In the genomic region with DNA sequence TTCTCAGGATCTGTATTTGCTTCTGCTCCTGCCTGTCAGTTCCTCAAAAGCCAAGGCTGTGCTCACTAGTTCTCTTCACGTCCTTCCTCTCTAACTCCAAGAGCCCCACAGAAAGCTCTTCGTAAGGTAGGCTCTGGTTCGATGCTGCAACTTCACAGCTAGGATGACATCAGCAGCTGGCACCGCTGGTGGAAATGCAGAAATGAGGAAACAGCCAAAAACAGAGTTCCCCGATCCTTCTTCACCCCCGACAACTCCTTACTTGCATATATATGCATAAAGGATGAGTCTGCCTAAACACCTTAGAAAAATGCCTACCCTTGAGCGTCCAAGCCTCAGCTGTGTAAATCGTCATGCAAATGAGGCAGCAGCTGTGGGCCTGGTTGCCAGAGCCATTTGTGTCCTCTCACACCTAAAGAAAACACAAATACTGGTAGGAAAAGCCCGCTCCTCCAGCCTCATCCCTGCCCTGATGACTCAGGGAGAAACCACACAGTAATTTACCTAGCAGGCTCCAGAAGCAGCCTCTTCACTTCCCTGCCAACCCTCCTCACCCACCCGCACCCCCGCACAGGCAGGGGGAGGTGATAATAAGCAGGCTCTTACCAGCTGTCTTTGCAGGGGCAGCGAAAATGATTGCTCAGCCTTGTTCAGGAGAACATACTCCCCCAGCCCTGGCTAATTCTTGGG, we compare ENCODE assay signal across 8 cellular contexts. TPM values are rescaled to one million over a fixed set of nuclear protein-coding genes. Genes with fewer than 3 reads are reported as not detected.
DNase-seq lines count a peak whose midpoint lies in the region; ATAC-seq and TF ChIP-seq lines count a peak whose summit lies in the region.

No MANE protein-coding gene starts in this region.

- H3K36me3 Mint-ChIP-seq in activated CD8-positive, alpha-beta T cell treated with anti-CD3 and anti-CD28 coated beads for 36 hours (ENCODE audit: low read depth): no peaks in the 10 kb centered on the region
- H3K36me3 Mint-ChIP-seq in Caco-2 (ENCODE audit: insufficient read depth, unreplicated experiment): no peaks in the 10 kb centered on the region

- H3K4me1 Mint-ChIP-seq in activated CD8-positive, alpha-beta T cell treated with anti-CD3 and anti-CD28 coated beads for 36 hours (ENCODE audit: low read depth): peaks cover 24% of the 10 kb centered on the region
- H3K4me1 Mint-ChIP-seq in Caco-2 (ENCODE audit: low read depth, unreplicated experiment): peaks cover 6% of the 10 kb centered on the region

- intact Hi-C loops in activated CD8-positive, alpha-beta T cell treated with anti-CD3 and anti-CD28 coated beads for 36 hours (cut with micrococcal nuclease): no loop called here
- intact Hi-C loops in thyroid gland (cut with DNase I) (no loop called here), Caco-2 (cut with micrococcal nuclease; ENCODE audit: unreplicated experiment) (no loop called here)

- H3K9me3 Mint-ChIP-seq in activated CD8-positive, alpha-beta T cell treated with anti-CD3 and anti-CD28 coated beads for 36 hours: no peaks in the 10 kb centered on the region
- H3K9me3 Mint-ChIP-seq in Caco-2 (ENCODE audit: unreplicated experiment): no peaks in the 10 kb centered on the region

- TF ChIP-seq CTCF in activated CD8-positive, alpha-beta T cell treated with anti-CD3 and anti-CD28 coated beads for 36 hours (IDR thresholded peaks at IDR 0.05): no peak
- no peak for TF ChIP-seq CTCF in thyroid gland (IDR thresholded peaks at IDR 0.05)
- no peak for TF ChIP-seq CTCF in Caco-2 (IDR thresholded peaks at IDR 0.05; ENCODE audit: insufficient read depth in 1 of 2, low read depth in 1 of 2, low read length in 1 of 2, severe bottlenecking in 1 of 2, unreplicated experiment in 1 of 2)

- no TSS peak for BruUV-seq in Caco-2 (replicated peaks; lab: Mats Ljungman, UMichigan)

- TF ChIP-seq POLR2A in thyroid gland (IDR thresholded peaks at IDR 0.05): no peak

- no peak overlapping the region for H3K27ac Mint-ChIP-seq in activated CD8-positive, alpha-beta T cell treated with anti-CD3 and anti-CD28 coated beads for 36 hours
- H3K27ac Mint-ChIP-seq in Caco-2 (ENCODE audit: unreplicated experiment): no peak overlapping the region

- 35 to 36% methylated on average over 12 of the region's 12 CpGs for WGBS in thyroid gland, 2 donors

- H3K9me3 ChIP-seq in thyroid gland: no peaks in the 10 kb centered on the region
- no peaks in the 10 kb centered on the region for H3K9me3 ChIP-seq in Caco-2

- CTCF ChIA-PET in activated CD8-positive, alpha-beta T cell treated with anti-CD3 and anti-CD28 coated beads for 36 hours (lab: Charles Lee): interaction anchor here (0.8 to 2.5 kb wide), 8 partner anchors 28 to 214 kb away, joined by 3 to 11 read pairs (median 4); a partner anchor contains a TSS
- CTCF ChIA-PET in Caco-2 (lab: Charles Lee): no interaction called here

- peak; percentile 94 for DNase-seq in DMS53 treated with DMSO at 0.1 percent for 48 hours (lab: John Stamatoyannopoulos, UW; ENCODE audit: unreplicated experiment)
- peak; percentile 85 for DNase-seq in NCI-H2171 treated with DMSO at 0.1 percent for 48 hours (lab: John Stamatoyannopoulos, UW)
- DNase-seq in activated CD8-positive, alpha-beta T cell treated with anti-CD3 and anti-CD28 coated beads for 36 hours: peak; percentile 33
- DNase-seq in hippocampal formation (lab: John Stamatoyannopoulos, UW): peak; percentile 41 to 53
- DNase-seq in thyroid gland: peak; percentile 52 to 70
- no peak for DNase-seq in dermis blood vessel endothelial cell
- DNase-seq in Caco-2: no peak

- H3K27me3 ChIP-seq in thyroid gland (no peaks in the 10 kb centered on the region), Caco-2 (replicated peaks; ENCODE audit: control insufficient read depth, insufficient read depth, low read length) (no peaks in the 10 kb centered on the region; the same call in 1 of the 2 replicates)

- H3K4me3 Mint-ChIP-seq in activated CD8-positive, alpha-beta T cell treated with anti-CD3 and anti-CD28 coated beads for 36 hours: no peak overlapping the region
- no peak overlapping the region for H3K4me3 Mint-ChIP-seq in Caco-2 (ENCODE audit: unreplicated experiment)

- peaks cover 26% of the 10 kb centered on the region for H3K27me3 Mint-ChIP-seq in activated CD8-positive, alpha-beta T cell treated with anti-CD3 and anti-CD28 coated beads for 36 hours
- H3K27me3 Mint-ChIP-seq in Caco-2 (ENCODE audit: insufficient read depth, unreplicated experiment): peaks cover 19% of the 10 kb centered on the region

- POLR2A ChIA-PET in activated CD8-positive, alpha-beta T cell treated with anti-CD3 and anti-CD28 coated beads for 36 hours (lab: Charles Lee): interaction anchor here (1.1 kb wide), 1 partner anchor 29 kb away, joined by 3 read pairs; no protein-coding TSS in a partner anchor
- POLR2A ChIA-PET in Caco-2 (lab: Charles Lee): no interaction called here

- H3K36me3 ChIP-seq in thyroid gland (no peaks in the 10 kb centered on the region), Caco-2 (ENCODE audit: control insufficient read depth, insufficient read depth, low read length) (no peaks in the 10 kb centered on the region)

- H3K27ac ChIP-seq in thyroid gland: no peak overlapping the region

- H3K4me3 ChIP-seq in thyroid gland (replicated peaks in 1 of 3) (no peak overlapping the region), Caco-2 (ENCODE audit: low read depth, low read length) (no peak overlapping the region)

- peak; percentile 42 for ATAC-seq in HG02642 (IDR thresholded peaks at IDR 0.05; ENCODE audit: poor library complexity, unreplicated experiment)
- ATAC-seq in activated CD8-positive, alpha-beta T cell treated with anti-CD3 and anti-CD28 coated beads for 36 hours: peak; percentile 39

- H3K4me1 ChIP-seq in thyroid gland: peaks cover 0 to 21% of the 10 kb centered on the region in 2 donors
- H3K4me1 ChIP-seq in Caco-2: no peaks in the 10 kb centered on the region

RNA-seq across cellular contexts. Expression of a gene that starts 28.2 kb away (rescaled TPM):
- total RNA-seq in activated CD8-positive, alpha-beta T cell treated with anti-CD3 and anti-CD28 coated beads for 36 hours: 10 to 100 TPM; 52.6 to 61.3 TPM
- total RNA-seq in thyroid gland (1 to 10 TPM; 1.2 to 1.6 (median 1.2) TPM), dermis blood vessel endothelial cell (1.7 and 2.4 TPM in 2 replicates), Caco-2 (2022) (0.23 and 0.42 TPM in 2 replicates)

Comparison
In these comparisons a context has a peak if more than half of its experiments do, and no peak if none do; other contexts are left out.
1. DNase-seq: peak in DMS53 treated with DMSO at 0.1 percent for 48 hours (single experiment), NCI-H2171 treated with DMSO at 0.1 percent for 48 hours (single experiment), activated CD8-positive, alpha-beta T cell treated with anti-CD3 and anti-CD28 coated beads for 36 hours (single experiment), hippocampal formation (2 of 2) and thyroid gland (2 of 2); none in dermis blood vessel endothelial cell (single experiment) and Caco-2 (0 of 2).
2. RNA of a gene that starts 28.2 kb away (total RNA-seq): 52.6 to 61.3 TPM in activated CD8-positive, alpha-beta T cell treated with anti-CD3 and anti-CD28 coated beads for 36 hours; 1.7 to 2.4 TPM in dermis blood vessel endothelial cell, 1.2 to 1.6 TPM in thyroid gland and 0.23 to 0.42 TPM in Caco-2; every median in the first group is over 10 times any median in the second.